Comparison of ENCODE assay signal across 8 cellular contexts in the genomic region with DNA sequence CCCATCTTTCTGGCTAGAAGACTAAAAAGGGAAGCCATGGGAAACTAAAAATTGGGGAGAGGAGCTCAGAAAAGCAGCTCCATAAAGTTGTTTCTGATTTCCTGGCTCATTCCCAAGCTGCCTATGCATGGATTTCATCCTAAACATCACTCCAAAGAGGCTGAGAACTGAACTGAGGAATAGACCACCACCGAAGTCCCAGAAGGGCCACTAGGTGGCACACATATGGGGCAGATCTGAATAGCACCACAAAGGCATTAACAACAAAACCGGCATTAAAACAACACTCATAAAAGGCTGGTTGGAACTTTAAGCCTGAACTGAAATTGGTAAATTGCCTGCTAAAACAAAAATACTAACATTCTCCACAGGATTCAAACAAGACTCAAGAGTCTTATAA.
DNase-seq lines count a peak whose midpoint lies in the region; ATAC-seq, FAIRE-seq and TF ChIP-seq lines count a peak whose summit lies in the region.

No MANE protein-coding gene starts in this region.

- no peak for ATAC-seq in activated CD4-positive, CD25-positive, alpha-beta regulatory T cell treated with anti-CD3 and anti-CD28 coated beads, Interleukin-2, amount 50 U/mL, for 24 hours

- no peaks in the 10 kb centered on the region for H3K27me3 ChIP-seq in OCI-LY1 (ENCODE audit: insufficient read depth, low read length)

- no peak overlapping the region for H3K27ac Mint-ChIP-seq in osteocyte (ENCODE audit: unreplicated experiment)

- H3K9ac ChIP-seq in OCI-LY1 (ENCODE audit: low read length) = no peak overlapping the region

- no peak for DNase-seq in D721Med (ENCODE audit: insufficient read length, low spot score)
- peak; percentile 8 for DNase-seq in H54 (ENCODE audit: insufficient read length, low spot score)
- peak; percentile 72 for DNase-seq in dermis blood vessel endothelial cell
- DNase-seq in osteocyte (ENCODE audit: extremely low spot score, unreplicated experiment) = no peak
- no peak for DNase-seq in putamen (ENCODE audit: low spot score)
- DNase-seq in NCI-H1092 treated with DMSO at 0.1 percent for 48 hours (lab: John Stamatoyannopoulos, UW) = no peak

- TF ChIP-seq POLR2A in H54 (IDR thresholded peaks at IDR 0.05; ENCODE audit: low read depth, low read length) = no peak

- no peaks in the 10 kb centered on the region for H3K27me3 Mint-ChIP-seq in osteocyte (ENCODE audit: unreplicated experiment)

- no peak overlapping the region for H3K4me2 ChIP-seq in OCI-LY1 (ENCODE audit: low read length)

- H3K9me3 Mint-ChIP-seq in osteocyte (ENCODE audit: unreplicated experiment) = peaks cover 17% of the 10 kb centered on the region

- no peak overlapping the region for H2AFZ ChIP-seq in OCI-LY1 (ENCODE audit: low read length)

- no peaks in the 10 kb centered on the region for H4K20me1 ChIP-seq in OCI-LY1 (ENCODE audit: insufficient read depth, low read length)

- H3K4me3 Mint-ChIP-seq in osteocyte (ENCODE audit: unreplicated experiment) = no peak overlapping the region

- peaks cover 40% of the 10 kb centered on the region for H3K36me3 Mint-ChIP-seq in osteocyte (ENCODE audit: unreplicated experiment)

- no peaks in the 10 kb centered on the region for H3F3A ChIP-seq in OCI-LY1 (ENCODE audit: insufficient read depth, low read length)

- H3K36me3 ChIP-seq in OCI-LY1 (ENCODE audit: insufficient read depth, low read length) = no peaks in the 10 kb centered on the region

- 0 out of 2 replicates have a peak, but pooled peaks cover 3% of the 10 kb centered on the region for H3K9me3 ChIP-seq in OCI-LY1 (ENCODE audit: low read length)

- no peaks in the 10 kb centered on the region for H3K4me1 ChIP-seq in OCI-LY1 (ENCODE audit: insufficient read depth, low read length, severe bottlenecking)

- peaks cover 6% of the 10 kb centered on the region for H3K4me1 Mint-ChIP-seq in osteocyte (ENCODE audit: unreplicated experiment)

- no peaks in the 10 kb centered on the region for H3K9me2 ChIP-seq in OCI-LY1 (ENCODE audit: low read depth, low read length)

- FAIRE-seq in D721Med (lab: Jason Lieb, UNC) (no peak), H54 (lab: Jason Lieb, UNC) (peak; percentile 84)

- TF ChIP-seq CTCF in D721Med (IDR thresholded peaks at IDR 0.05; ENCODE audit: insufficient read depth, missing control alignments) (peak; percentile 66), OCI-LY1 (IDR thresholded peaks at IDR 0.05; ENCODE audit: low read length) (peak; percentile 81), osteocyte (IDR thresholded peaks at IDR 0.05) (peak; percentile 55)

- H3K27ac ChIP-seq in OCI-LY1 (ENCODE audit: low read depth, low read length, poor library complexity, severe bottlenecking) = no peak overlapping the region

- no peaks in the 10 kb centered on the region for H3K79me2 ChIP-seq in OCI-LY1 (ENCODE audit: insufficient read depth, low read length)

- H3K4me3 ChIP-seq in OCI-LY1 (ENCODE audit: low read depth, low read length, poor library complexity, severe bottlenecking) = no peak overlapping the region

Comparison
In these comparisons a context has a peak if more than half of its experiments do, and no peak if none do; other contexts are left out.
1. DNase-seq: peak in H54 (single experiment) and dermis blood vessel endothelial cell (single experiment); none in D721Med (single experiment), osteocyte (single experiment), putamen (single experiment) and NCI-H1092 treated with DMSO at 0.1 percent for 48 hours (single experiment).
2. Peak in every context shown above with its lines, with median percentiles within 50 percentile points of each other: CTCF ChIP-seq.